Comparison of ENCODE assay signal across 13 cellular contexts in genomic region chr9:109910616-109911568, GRCh38.
A peak's percentile ranks its signal among the peaks of the same experiment; 100 is the strongest.
DNase-seq lines count a peak whose midpoint lies in the region; ATAC-seq and TF ChIP-seq lines count a peak whose summit lies in the region.
"Had no signal": no experiment of that assay in that cellular context is flagged by ENCODE, and none has a peak within 500 bp of the region (broad histone marks: within the 10 kb centered on the region; RNA-seq: fewer than 3 reads in every experiment).

No MANE protein-coding gene starts in this region.

- in situ Hi-C loops in IMR-90 (cut with MboI; ENCODE audit: low sequenced_read_pairs), result loop anchor here (5.0 kb wide), 1 partner anchor 141 kb away; no protein-coding TSS in a partner anchor

- BruUV-seq in IMR-90 (replicated peaks; lab: Mats Ljungman, UMichigan), result no TSS peak

- H3K4ac ChIP-seq in IMR-90 (ENCODE audit: low read depth, low read length), result peak overlapping the region; percentile 96

- H2AK5ac ChIP-seq in IMR-90 (ENCODE audit: low read depth, low read length), result peak overlapping the region; percentile 94

- H3K4me1 ChIP-seq in IMR-90 (ENCODE audit: control insufficient read depth, insufficient read depth, low read length), result peaks cover 36% of the 10 kb centered on the region
- H3K4me1 ChIP-seq in left lung, result peaks cover 11 to 29% of the 10 kb centered on the region in 2 donors
- H3K4me1 ChIP-seq in vagina, result peaks cover 22% of the 10 kb centered on the region

- H3K27me3 ChIP-seq in IMR-90 (ENCODE audit: control insufficient read depth, insufficient read depth, low read length) (no peaks in the 10 kb centered on the region), left lung (no peaks in the 10 kb centered on the region), vagina (no peaks in the 10 kb centered on the region)
- H3K27me3 ChIP-seq: BLaER1 treated with 17β-estradiol and CSF1 and Interleukin-3, amounts not matched to agents 10 nM and 100 nM had no signal

- TF ChIP-seq POLR2A in IMR-90 (IDR thresholded peaks at IDR 0.05; ENCODE audit: low read depth, low read length) (peak; percentile 40; the same call in 1 of the 2 replicates), vagina (IDR thresholded peaks at IDR 0.05) (no peak)

- H3K27ac ChIP-seq in IMR-90 (ENCODE audit: insufficient read depth, low read length) (peak overlapping the region; percentile 91), left lung (peak overlapping the region in 1 of 2 donors; percentile 82), vagina (no peak overlapping the region)
- H3K27ac ChIP-seq: BLaER1 treated with 17β-estradiol and CSF1 and Interleukin-3, amounts not matched to agents 10 nM and 100 nM had no signal

- peaks cover 10% of the 10 kb centered on the region; the same call in 1 of the 2 replicates for H4K20me1 ChIP-seq in IMR-90 (ENCODE audit: insufficient read depth, low read length)
- H4K20me1 ChIP-seq: BLaER1 treated with 17β-estradiol and CSF1 and Interleukin-3, amounts not matched to agents 10 nM and 100 nM had no signal

- peak overlapping the region; percentile 93 for H3K14ac ChIP-seq in IMR-90 (replicated peaks; ENCODE audit: low read depth, low read length)

- peaks cover 52% of the 10 kb centered on the region for H3K9me1 ChIP-seq in IMR-90 (ENCODE audit: insufficient read depth, low read length)

- POLR2A ChIA-PET in IMR-90 (lab: Charles Lee; ENCODE audit: unreplicated experiment), result interaction anchor here (0.6 kb wide), 1 partner anchor 222 kb away, joined by 4 read pairs; no protein-coding TSS in a partner anchor

- peak overlapping the region; percentile 63 for H2BK20ac ChIP-seq in IMR-90 (ENCODE audit: low read depth, low read length)

- H2AFZ ChIP-seq in IMR-90 (replicated peaks; ENCODE audit: low read length, poor library complexity), result no peak overlapping the region

- peak overlapping the region; percentile 91 for H4K91ac ChIP-seq in IMR-90 (ENCODE audit: insufficient read depth, low read depth, low read length)

- H4K8ac ChIP-seq in IMR-90 (ENCODE audit: low read depth in 2 of 2, low read length in 2 of 2), result peak overlapping the region; percentile 88 to 91

- H3K9ac ChIP-seq in IMR-90 (ENCODE audit: low read depth, low read length), result peak overlapping the region; percentile 48; the same call in 1 of the 2 replicates
- H3K9ac ChIP-seq: BLaER1 treated with 17β-estradiol and CSF1 and Interleukin-3, amounts not matched to agents 10 nM and 100 nM had no signal

- H2BK15ac ChIP-seq in IMR-90 (ENCODE audit: low read depth, low read length), result peak overlapping the region; percentile 92

- H3K9me3 ChIP-seq in IMR-90 (ENCODE audit: control insufficient read depth, insufficient read depth, low read length), result no peaks in the 10 kb centered on the region
- no peaks in the 10 kb centered on the region for H3K9me3 ChIP-seq in left lung
- no peaks in the 10 kb centered on the region for H3K9me3 ChIP-seq in vagina
- H3K9me3 ChIP-seq: BLaER1 treated with 17β-estradiol and CSF1 and Interleukin-3, amounts not matched to agents 10 nM and 100 nM had no signal

- H2BK5ac ChIP-seq in IMR-90 (ENCODE audit: low read depth, low read length, poor library complexity, severe bottlenecking), result peak overlapping the region; percentile 91

- peak overlapping the region; percentile 91 for H3K18ac ChIP-seq in IMR-90 (ENCODE audit: low read depth, low read length)

- H4K5ac ChIP-seq in IMR-90 (ENCODE audit: low read depth, low read length), result peak overlapping the region; percentile 89

- intact Hi-C loops in IMR-90 (cut with micrococcal nuclease), result no loop called here
- intact Hi-C loops in left lung (cut with DNase I), result no loop called here
- intact Hi-C loops in vagina (cut with DNase I), result no loop called here
- intact Hi-C loops in head of caudate nucleus (cut with DNase I), result no loop called here

- ATAC-seq in IMR-90 (ENCODE audit: low read depth) (0 out of 2 replicates have a peak, but pooled peaks have one; percentile 9), left lung (peak; percentile 54)

- WGBS in IMR-90 (ENCODE audit: extremely low coverage in 2 of 2, insufficient read length in 1 of 2), 2 experiments, result 68% methylated on average over 4 of the region's 8 CpGs; no CpG with 5 or more reads in 1 of the 2 experiments

- H3K79me1 ChIP-seq in IMR-90 (ENCODE audit: low read depth in 1 of 2, low read length in 2 of 2), result peaks cover 31 to 70% of the 10 kb centered on the region in 2 experiments

- dilution Hi-C loops in IMR-90 (cut with HindIII; ENCODE audit: low sequenced_read_pairs, unreplicated experiment), result no loop called here

- DNase-seq in A172 (ENCODE audit: low spot score), result peak; percentile 74
- peak; percentile 88 for DNase-seq in IMR-90
- DNase-seq in choroid plexus epithelial cell (ENCODE audit: low read depth), result peak; percentile 60
- no peak for DNase-seq in left lung
- DNase-seq in vagina (ENCODE audit: extremely low spot score in 2 of 2), result no peak
- DNase-seq in head of caudate nucleus, result no peak
- DNase-seq in C1 segment of cervical spinal cord (lab: John Stamatoyannopoulos, UW), result no peak
- no peak for DNase-seq in NCI-H345 treated with DMSO at 0.1 percent for 48 hours (lab: John Stamatoyannopoulos, UW; ENCODE audit: unreplicated experiment)
- DNase-seq: activated CD4-positive, alpha-beta T cell treated with anti-CD3 and anti-CD28 coated beads, Interleukin-2, amount 50 U/mL, for 4 hours; Karpas-422; naive B cell; OCI-M1 had no signal

- H2BK120ac ChIP-seq in IMR-90 (ENCODE audit: low read depth, low read length), result peak overlapping the region; percentile 78

- TF ChIP-seq CTCF in IMR-90 (conservative IDR thresholded peaks at IDR 0.05; ENCODE audit: low read depth, low read length) (no peak), choroid plexus epithelial cell (conservative IDR thresholded peaks at IDR 0.05; ENCODE audit: low read depth, low read length) (no peak), left lung (IDR thresholded peaks at IDR 0.05) (no peak), vagina (IDR thresholded peaks at IDR 0.05) (no peak)

- H3K56ac ChIP-seq in IMR-90 (ENCODE audit: extremely low read depth, insufficient read depth, low read length), result peak overlapping the region; percentile 59

- CTCF ChIA-PET in IMR-90 (lab: Yijun Ruan, JAX), result interaction anchor here (0.6 to 1.7 kb wide), 2 partner anchors 123 to 287 kb away, joined by 3 to 4 read pairs; no protein-coding TSS in a partner anchor

- peak overlapping the region; percentile 57 for H3K23ac ChIP-seq in IMR-90 (ENCODE audit: low read depth, low read length)

- peak overlapping the region; percentile 57 for H2AK9ac ChIP-seq in IMR-90 (replicated peaks; ENCODE audit: low read depth, low read length, poor library complexity)

- H3K4me3 ChIP-seq in IMR-90 (ENCODE audit: insufficient read depth, low read depth, low read length) (no peak overlapping the region), choroid plexus epithelial cell (ENCODE audit: low read depth, low read length) (no peak overlapping the region), left lung (no peak overlapping the region), vagina (no peak overlapping the region)
- H3K4me3 ChIP-seq: BLaER1 treated with 17β-estradiol and CSF1 and Interleukin-3, amounts not matched to agents 10 nM and 100 nM had no signal

- peak overlapping the region; percentile 50 for H3K4me2 ChIP-seq in IMR-90 (ENCODE audit: low read depth, low read length)

- H3K36me3 ChIP-seq in IMR-90 (ENCODE audit: control insufficient read depth, insufficient read depth, low read length) (no peaks in the 10 kb centered on the region), left lung (no peaks in the 10 kb centered on the region), vagina (no peaks in the 10 kb centered on the region)
- H3K36me3 ChIP-seq: BLaER1 treated with 17β-estradiol and CSF1 and Interleukin-3, amounts not matched to agents 10 nM and 100 nM had no signal

- TF ChIP-seq RAD21 in IMR-90 (IDR thresholded peaks at IDR 0.05; ENCODE audit: low read length), result no peak; the same call in 1 of the 2 replicates

TF ChIP-seq in IMR-90, 13 proteins besides CTCF, POLR2A, EP300 and RAD21:
- TF ChIP-seq CHD1 (IDR thresholded peaks at IDR 0.05; ENCODE audit: low read depth, low read length) (no peak), USF2 (IDR thresholded peaks at IDR 0.05; ENCODE audit: low read depth, low read length) (peak; percentile 52; the same call in 1 of the 2 replicates), FOS (IDR thresholded peaks at IDR 0.05; ENCODE audit: low read depth, low read length) (0 out of 2 replicates have a peak, but pooled peaks have one; percentile 52), BHLHE40 (IDR thresholded peaks at IDR 0.05; ENCODE audit: low read depth, low read length) (0 out of 2 replicates have a peak, but pooled peaks have one; percentile 22)

Comparison
In these comparisons a context has a peak if more than half of its experiments do, and no peak if none do; other contexts are left out.
1. DNase-seq: peak in A172 (single experiment), IMR-90 (single experiment) and choroid plexus epithelial cell (single experiment); none in left lung (0 of 2), vagina (0 of 2), head of caudate nucleus (0 of 42), C1 segment of cervical spinal cord (0 of 14) and NCI-H345 treated with DMSO at 0.1 percent for 48 hours (single experiment).